In genomic region chr1:109769335-109770078, GRCh38 we compare ENCODE assay signal across 13 cellular contexts. TPM values are rescaled to one million over a fixed set of nuclear protein-coding genes. Genes with fewer than 3 reads are reported as not detected.
A peak's percentile ranks its signal among the peaks of the same experiment; 100 is the strongest.
DNase-seq lines count a peak whose midpoint lies in the region; ATAC-seq and TF ChIP-seq lines count a peak whose summit lies in the region.
"Had no signal": no experiment of that assay in that cellular context is flagged by ENCODE, and none has a peak within 500 bp of the region (broad histone marks: within the 10 kb centered on the region; RNA-seq: fewer than 3 reads in every experiment).

No MANE protein-coding gene starts in this region.

- CTCF ChIA-PET in AG04449 (lab: Yijun Ruan, JAX), result interaction anchor here (1.0 to 28.0 kb wide), 5 partner anchors 115 to 227 kb away, joined by 3 to 1425 read pairs (median 377); partner anchors contain the start of genes AHCYL1, GPR61 and GSTM4
- CTCF ChIA-PET in IMR-90 (lab: Yijun Ruan, JAX), result interaction anchor here (0.5 to 1.6 kb wide), 2 partner anchors 97 to 130 kb away, joined by 6 to 8 read pairs; no protein-coding TSS in a partner anchor

- no peaks in the 10 kb centered on the region for H3K9me3 ChIP-seq in IMR-90 (ENCODE audit: control insufficient read depth, insufficient read depth, low read length)
- no peaks in the 10 kb centered on the region for H3K9me3 ChIP-seq in mesenchymal stem cell (ENCODE audit: control insufficient read depth, low read length)
- no peaks in the 10 kb centered on the region for H3K9me3 ChIP-seq in thyroid gland
- H3K9me3 ChIP-seq: pancreas, tibial nerve had no signal

- H3K9ac ChIP-seq in IMR-90 (ENCODE audit: low read depth, low read length), result no peak overlapping the region
- no peak overlapping the region for H3K9ac ChIP-seq in mesenchymal stem cell (ENCODE audit: low read length)

- H2AK5ac ChIP-seq in IMR-90 (ENCODE audit: low read depth, low read length), result peak overlapping the region; percentile 88
- peak overlapping the region; percentile 33 for H2AK5ac ChIP-seq in mesenchymal stem cell (ENCODE audit: low read length, severe bottlenecking)

- BruUV-seq in IMR-90 (replicated peaks; lab: Mats Ljungman, UMichigan), result no TSS peak

- in situ Hi-C loops in IMR-90 (cut with MboI; ENCODE audit: low sequenced_read_pairs), result loop anchor here (5.0 kb wide), 2 partner anchors 127 to 222 kb away; partner anchors contain the start of gene GNAI3

- peak; percentile 57 for DNase-seq in AG04449 (ENCODE audit: low read depth, low spot score)
- peak; percentile 95 for DNase-seq in IMR-90
- DNase-seq in cardiac fibroblast (ENCODE audit: low read depth in 2 of 2), result peak; percentile 39 to 90
- peak; percentile 69 for DNase-seq in mesenchymal stem cell
- no peak for DNase-seq in thyroid gland
- no peak for DNase-seq in Kasumi-1 (lab: John Stamatoyannopoulos, UW)
- DNase-seq: NCI-H2081 treated with DMSO at 0.1 percent for 48 hours had no signal

- H3K4me3 ChIP-seq in AG04449 (ENCODE audit: low read depth, low read length) (no peak overlapping the region), IMR-90 (ENCODE audit: insufficient read depth, low read depth, low read length) (no peak overlapping the region), cardiac fibroblast (replicated peaks in 1 of 2; ENCODE audit: low read depth in 2 of 2, low read length in 2 of 2) (no peak overlapping the region), mesenchymal stem cell (ENCODE audit: insufficient read depth in 1 of 2, low read depth in 1 of 2, low read length in 2 of 2) (no peak overlapping the region), thyroid gland (replicated peaks in 1 of 3) (no peak overlapping the region)
- H3K4me3 ChIP-seq: pancreas, tibial nerve had no signal

- dilution Hi-C loops in IMR-90 (cut with HindIII; ENCODE audit: low sequenced_read_pairs, unreplicated experiment), result no loop called here

- H2AK9ac ChIP-seq in IMR-90 (replicated peaks; ENCODE audit: low read depth, low read length, poor library complexity), result peak overlapping the region; percentile 79

- no peak overlapping the region for H3K56ac ChIP-seq in IMR-90 (ENCODE audit: extremely low read depth, insufficient read depth, low read length)

- 91% methylated on average over 6 of the region's 11 CpGs; no CpG with 5 or more reads in 1 of the 2 experiments for WGBS in IMR-90 (ENCODE audit: extremely low coverage in 2 of 2, insufficient read length in 1 of 2), 2 experiments
- 79% methylated on average over 11 of the region's 11 CpGs for WGBS in mesenchymal stem cell
- 90 to 93% methylated on average over 11 of the region's 11 CpGs for WGBS in thyroid gland, 2 donors

- H3K18ac ChIP-seq in IMR-90 (ENCODE audit: low read depth, low read length) (no peak overlapping the region), mesenchymal stem cell (ENCODE audit: low read depth in 1 of 2, low read length in 2 of 2) (no peak overlapping the region)

- no peak overlapping the region for H3K4me2 ChIP-seq in IMR-90 (ENCODE audit: low read depth, low read length)
- H3K4me2 ChIP-seq in mesenchymal stem cell (ENCODE audit: low read length, poor library complexity, severe bottlenecking), result no peak overlapping the region

- POLR2A ChIA-PET in AG04449 (lab: Yijun Ruan, JAX) (interaction anchor here (0.8 to 1.3 kb wide), 2 partner anchors 30 to 221 kb away, joined by 3 to 8 read pairs; partner anchors contain the start of gene GNAI3), IMR-90 (lab: Charles Lee; ENCODE audit: unreplicated experiment) (no interaction called here)

- ATAC-seq in IMR-90 (ENCODE audit: low read depth), result peak; percentile 59
- no peak for ATAC-seq in GM19397 (IDR thresholded peaks at IDR 0.05; ENCODE audit: unreplicated experiment)
- ATAC-seq in HG03460 (IDR thresholded peaks at IDR 0.05; ENCODE audit: unreplicated experiment), result no peak
- ATAC-seq: pancreas had no signal

- TF ChIP-seq POLR2A in IMR-90 (IDR thresholded peaks at IDR 0.05; ENCODE audit: low read depth, low read length) (no peak), thyroid gland (IDR thresholded peaks at IDR 0.05) (no peak)

- H2AFZ ChIP-seq in IMR-90 (replicated peaks; ENCODE audit: low read length, poor library complexity) (peak overlapping the region; percentile 25), mesenchymal stem cell (ENCODE audit: low read depth, low read length) (no peak overlapping the region)

- H4K20me1 ChIP-seq in IMR-90 (ENCODE audit: insufficient read depth, low read length), result no peaks in the 10 kb centered on the region

- no peak overlapping the region for H4K5ac ChIP-seq in IMR-90 (ENCODE audit: low read depth, low read length)

- H3K14ac ChIP-seq in IMR-90 (replicated peaks; ENCODE audit: low read depth, low read length), result 0 out of 2 replicates have a peak overlapping the region, but pooled peaks have one; percentile 54
- peak overlapping the region in 1 of 2 experiments; percentile 18 for H3K14ac ChIP-seq in mesenchymal stem cell (ENCODE audit: low read length in 2 of 2)

- peak overlapping the region in 1 of 2 experiments; percentile 15 for H2BK12ac ChIP-seq in mesenchymal stem cell (ENCODE audit: low read length in 2 of 2)

- H4K8ac ChIP-seq in IMR-90 (ENCODE audit: low read depth in 2 of 2, low read length in 2 of 2) (no peak overlapping the region; a peak in 1 of 4 replicates), mesenchymal stem cell (ENCODE audit: low read length) (no peak overlapping the region)

- H3K4ac ChIP-seq in IMR-90 (ENCODE audit: low read depth, low read length), result peak overlapping the region; percentile 67
- H3K4ac ChIP-seq in mesenchymal stem cell (ENCODE audit: low read depth in 1 of 2, low read length in 2 of 2), result no peak overlapping the region

- H3K9me1 ChIP-seq in IMR-90 (ENCODE audit: insufficient read depth, low read length), result peaks cover 16% of the 10 kb centered on the region; the same call in 1 of the 2 replicates

- no peak overlapping the region for H3K27ac ChIP-seq in IMR-90 (ENCODE audit: insufficient read depth, low read length)
- H3K27ac ChIP-seq in mesenchymal stem cell (ENCODE audit: low read length, poor library complexity, severe bottlenecking), result no peak overlapping the region
- no peak overlapping the region for H3K27ac ChIP-seq in thyroid gland
- H3K27ac ChIP-seq: C4-2B, pancreas, tibial nerve had no signal

- H3K27me3 ChIP-seq in IMR-90 (ENCODE audit: control insufficient read depth, insufficient read depth, low read length) (no peaks in the 10 kb centered on the region), mesenchymal stem cell (ENCODE audit: control insufficient read depth in 1 of 2, insufficient read depth in 1 of 2, low read length in 2 of 2) (peaks cover 7 to 13% of the 10 kb centered on the region in 2 experiments), thyroid gland (no peaks in the 10 kb centered on the region)
- H3K27me3 ChIP-seq: pancreas, tibial nerve had no signal

- H2BK5ac ChIP-seq in IMR-90 (ENCODE audit: low read depth, low read length, poor library complexity, severe bottlenecking), result peak overlapping the region; percentile 29
- no peak overlapping the region for H2BK5ac ChIP-seq in mesenchymal stem cell (ENCODE audit: low read depth, low read length, poor library complexity, severe bottlenecking)

- H3K79me1 ChIP-seq in IMR-90 (ENCODE audit: low read depth in 1 of 2, low read length in 2 of 2) (no peaks in the 10 kb centered on the region), mesenchymal stem cell (replicated peaks; ENCODE audit: low read length, poor library complexity, severe bottlenecking) (no peaks in the 10 kb centered on the region)

- H4K91ac ChIP-seq in IMR-90 (ENCODE audit: insufficient read depth, low read depth, low read length) (peak overlapping the region; percentile 32; the same call in 1 of the 2 replicates), mesenchymal stem cell (ENCODE audit: low read length) (no peak overlapping the region)

- H3K36me3 ChIP-seq in IMR-90 (ENCODE audit: control insufficient read depth, insufficient read depth, low read length), result no peaks in the 10 kb centered on the region
- no peaks in the 10 kb centered on the region for H3K36me3 ChIP-seq in mesenchymal stem cell (ENCODE audit: control insufficient read depth in 1 of 2, insufficient read depth in 2 of 2, low read depth in 1 of 2, low read length in 2 of 2)
- H3K36me3 ChIP-seq in thyroid gland, result no peaks in the 10 kb centered on the region
- H3K36me3 ChIP-seq: pancreas, tibial nerve had no signal

- H3K23ac ChIP-seq in IMR-90 (ENCODE audit: low read depth, low read length) (no peak overlapping the region), mesenchymal stem cell (ENCODE audit: low read length in 2 of 2) (no peak overlapping the region)

- peak overlapping the region; percentile 58; the same call in 1 of the 2 replicates for H2BK20ac ChIP-seq in IMR-90 (ENCODE audit: low read depth, low read length)

- intact Hi-C loops in IMR-90 (cut with micrococcal nuclease), result no loop called here
- intact Hi-C loops in thyroid gland (cut with DNase I), result no loop called here

- H3K4me1 ChIP-seq in IMR-90 (ENCODE audit: control insufficient read depth, insufficient read depth, low read length), result peaks cover 16% of the 10 kb centered on the region
- peaks cover 10% of the 10 kb centered on the region for H3K4me1 ChIP-seq in mesenchymal stem cell (ENCODE audit: control insufficient read depth, insufficient read depth, low read depth, low read length)
- H3K4me1 ChIP-seq in thyroid gland, result peaks cover 0 to 17% of the 10 kb centered on the region in 2 donors
- H3K4me1 ChIP-seq: pancreas had no signal

- H2BK15ac ChIP-seq in IMR-90 (ENCODE audit: low read depth, low read length) (peak overlapping the region; percentile 5; the same call in 1 of the 3 replicates), mesenchymal stem cell (ENCODE audit: low read depth, poor library complexity, severe bottlenecking) (no peak overlapping the region)

- H2BK120ac ChIP-seq in IMR-90 (ENCODE audit: low read depth, low read length) (no peak overlapping the region; the same call in 1 of the 2 replicates), mesenchymal stem cell (ENCODE audit: low read depth, low read length) (no peak overlapping the region)

- TF ChIP-seq RAD21 in IMR-90 (IDR thresholded peaks at IDR 0.05; ENCODE audit: low read length), result 0 out of 2 replicates have a peak, but pooled peaks have one; percentile 20

- TF ChIP-seq CTCF in AG04449 (IDR thresholded peaks at IDR 0.05; ENCODE audit: insufficient read depth, low read length, missing control alignments) (no peak), IMR-90 (conservative IDR thresholded peaks at IDR 0.05; ENCODE audit: low read depth, low read length) (no peak), cardiac fibroblast (IDR thresholded peaks at IDR 0.05; ENCODE audit: low read depth, low read length) (no peak), thyroid gland (IDR thresholded peaks at IDR 0.05) (no peak)

RNA-seq across cellular contexts. Expression of gene EPS8L3, which starts 5.8 kb away (rescaled TPM):
- total RNA-seq in IMR-90 (2012; rRNA removed) (not detected in 2 replicates), thyroid gland (not detected)
- not detected in 2 replicates for polyA plus RNA-seq in IMR-90 (2012; rRNA removed)
- 0.11 TPM in 1 of 2 replicates, not detected in the other for polyA plus RNA-seq in IMR-90 (2012; cell fraction: cytosol; rRNA removed)
- polyA plus RNA-seq in IMR-90 (2012; cell fraction: nucleus; rRNA removed; ENCODE audit: low replicate concordance), result not detected in 2 replicates
- not detected for polyA plus RNA-seq in mesenchymal stem cell (2013, experiment 1 of 2)
- not detected for polyA plus RNA-seq in mesenchymal stem cell (2013, experiment 2 of 2)
- total RNA-seq: activated naive CD4-positive, alpha-beta T cell treated with anti-CD3 and anti-CD28 coated beads for 36 hours; tibial nerve had no signal

RNA-seq across cellular contexts. Expression of gene GSTM3, which starts 28.7 kb away (rescaled TPM):
- total RNA-seq in IMR-90 (2012; rRNA removed), result 101 and 131 TPM in 2 replicates
- 97.4 and 102 TPM in 2 replicates for polyA plus RNA-seq in IMR-90 (2012; rRNA removed)
- polyA plus RNA-seq in IMR-90 (2012; cell fraction: cytosol; rRNA removed), result 69.1 and 108 TPM in 2 replicates
- 19.5 and 60.7 TPM in 2 replicates for polyA plus RNA-seq in IMR-90 (2012; cell fraction: nucleus; rRNA removed; ENCODE audit: low replicate concordance)
- polyA plus RNA-seq in mesenchymal stem cell (2013, experiment 1 of 2), result 203 TPM
- 207 TPM for polyA plus RNA-seq in mesenchymal stem cell (2013, experiment 2 of 2)
- 100 to 1,000 TPM in 3 of 4 donors, 10 to 100 TPM in 1; 61.1 to 162 (median 132) TPM for total RNA-seq in thyroid gland

RNA-seq across cellular contexts. Expression of gene GSTM5, which starts 57.5 kb away (rescaled TPM):
- total RNA-seq in IMR-90 (2012; rRNA removed) (0.28 and 0.36 TPM in 2 replicates), thyroid gland (1 to 10 TPM; 2.8 to 5.4 (median 3.0) TPM)
- polyA plus RNA-seq in IMR-90 (2012; rRNA removed), result 1.2 TPM in 2 replicates
- 0.36 and 0.85 TPM in 2 replicates for polyA plus RNA-seq in IMR-90 (2012; cell fraction: cytosol; rRNA removed)
- polyA plus RNA-seq in IMR-90 (2012; cell fraction: nucleus; rRNA removed; ENCODE audit: low replicate concordance), result 0.50 and 2.1 TPM in 2 replicates
- polyA plus RNA-seq in mesenchymal stem cell (2013, experiment 1 of 2), result not detected
- polyA plus RNA-seq in mesenchymal stem cell (2013, experiment 2 of 2), result not detected
- total RNA-seq: activated naive CD4-positive, alpha-beta T cell treated with anti-CD3 and anti-CD28 coated beads for 36 hours had no signal

Comparison
In these comparisons a context has a peak if more than half of its experiments do, and no peak if none do; other contexts are left out.
1. DNase-seq: peak in AG04449 (single experiment), IMR-90 (single experiment), cardiac fibroblast (2 of 2) and mesenchymal stem cell (single experiment); none in thyroid gland (0 of 2) and Kasumi-1 (0 of 2).